Comparison of ENCODE assay signal across 17 cellular contexts in genomic region chr2:134229540-134229939, GRCh38.
"Had no signal": no experiment of that assay in that cellular context is flagged by ENCODE, and none has a peak within 500 bp of the region (broad histone marks: within the 10 kb centered on the region; RNA-seq: fewer than 3 reads in every experiment).

No MANE protein-coding gene starts in this region.

- H3K27ac ChIP-seq: SK-N-MC, suprapubic skin, WERI-Rb-1 had no signal

- H3K36me3 ChIP-seq: right atrium auricular region, suprapubic skin, WERI-Rb-1 had no signal

- H3K4me3 Mint-ChIP-seq: activated T-helper 1 cell treated with anti-CD3 and anti-CD28 coated beads, Interleukin-12 subunit alpha, Interleukin-12 subunit beta, Interleukin-2, Interleukin-4 antibody, amounts not matched to agents 30 ng/mL and 10 ng/mL and 1 ng/mL, durations not matched to agents 14 hours and 24 hours and 36 hours had no signal

- FAIRE-seq: colon had no signal

- H3K27me3 Mint-ChIP-seq: progenitor cell of endocrine pancreas had no signal

- H3K27me3 ChIP-seq: right atrium auricular region, suprapubic skin had no signal

- H3K4me3 ChIP-seq: right atrium auricular region, SK-N-MC, suprapubic skin had no signal

- ATAC-seq: esophagus mucosa, left ventricle myocardium superior had no signal

- H3K27ac Mint-ChIP-seq: activated T-helper 1 cell treated with anti-CD3 and anti-CD28 coated beads, Interleukin-12 subunit alpha, Interleukin-12 subunit beta, Interleukin-2, Interleukin-4 antibody, amounts not matched to agents 30 ng/mL and 10 ng/mL and 1 ng/mL, durations not matched to agents 14 hours and 24 hours and 36 hours; progenitor cell of endocrine pancreas had no signal

- DNase-seq: activated CD4-positive, alpha-beta T cell treated with anti-CD3 and anti-CD28 coated beads for 48 hours; activated CD8-positive, alpha-beta memory T cell treated with anti-CD3 and anti-CD28 coated beads, Interleukin-2, amount 50 U/mL, for 48 hours; activated naive CD4-positive, alpha-beta T cell treated with Interleukin-2 at 50 U/mL for 16 hours; left ventricle myocardium superior; mesendoderm; stimulated activated CD4-positive, alpha-beta T cell treated with anti-CD3 and anti-CD28 coated beads, Interleukin-4, amount 100 ng/mL, for 1 hour; stimulated activated naive CD4-positive, alpha-beta T cell treated with Interleukin-2 at 50 U/mL for 16 hours; T-helper 1 cell; trophoblast cell; WERI-Rb-1 had no signal
